In the genomic region with DNA sequence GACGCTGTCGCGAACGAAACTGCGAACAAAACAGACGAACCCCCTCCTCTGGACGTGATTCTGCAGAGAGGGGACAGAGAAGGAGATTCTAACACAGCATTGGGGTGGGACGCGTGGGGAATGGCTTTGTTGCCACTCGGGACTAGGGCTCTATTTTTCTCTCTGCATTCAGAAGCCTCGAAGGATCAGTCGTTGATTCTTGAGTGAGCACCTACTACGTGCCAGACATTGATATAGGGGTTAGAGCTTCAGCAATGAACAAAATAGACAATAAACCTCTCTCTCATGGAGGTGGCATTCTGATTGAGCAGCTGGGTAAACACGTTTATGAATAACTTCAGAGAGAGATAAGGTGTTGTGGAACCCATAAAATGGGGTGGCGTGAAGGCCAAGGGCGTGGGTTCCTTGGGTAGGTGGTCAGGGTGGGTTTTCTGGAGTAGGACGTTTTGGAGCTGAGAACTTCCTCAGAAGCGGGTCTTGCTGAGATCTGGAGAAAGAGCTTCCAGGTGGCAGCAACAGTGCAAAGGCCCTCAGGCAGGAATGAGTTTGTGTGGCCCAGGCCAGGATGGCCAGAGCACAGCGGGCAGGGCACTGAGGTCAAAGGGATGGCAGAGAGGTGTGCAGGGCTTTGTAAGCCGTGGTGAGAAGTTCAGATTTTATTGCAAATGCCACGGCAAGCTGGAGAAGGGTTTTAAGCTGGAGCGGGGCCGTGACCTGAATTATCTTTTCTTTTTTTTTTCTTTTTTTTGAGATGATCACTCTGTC, we compare ENCODE assay signal across 8 cellular contexts. TPM values are rescaled to one million over a fixed set of nuclear protein-coding genes. Genes with fewer than 3 reads are reported as not detected.
DNase-seq lines count a peak whose midpoint lies in the region; ATAC-seq and TF ChIP-seq lines count a peak whose summit lies in the region.
"Had no signal": no experiment of that assay in that cellular context is flagged by ENCODE, and none has a peak within 500 bp of the region (broad histone marks: within the 10 kb centered on the region; RNA-seq: fewer than 3 reads in every experiment).

No MANE protein-coding gene starts in this region.

- H3K4me1 ChIP-seq in ascending aorta = peaks cover 0 to 5% of the 10 kb centered on the region in 2 donors
- peaks cover 0 to 21% (median 16%) of the 10 kb centered on the region in 6 donors for H3K4me1 ChIP-seq in spleen

- no peaks in the 10 kb centered on the region for H3K36me3 ChIP-seq in ascending aorta
- no peaks in the 10 kb centered on the region for H3K36me3 ChIP-seq in spleen

- TF ChIP-seq CTCF in HFF-Myc (IDR thresholded peaks at IDR 0.05; ENCODE audit: low read depth, low read length, missing control alignments) = no peak
- no peak for TF ChIP-seq CTCF in ascending aorta (IDR thresholded peaks at IDR 0.05)
- TF ChIP-seq CTCF in spleen (IDR thresholded peaks at IDR 0.05 in 8 of 11, conservative IDR thresholded peaks at IDR 0.05 in 3 of 11) = no peak

- H3K27ac ChIP-seq in ascending aorta = peak overlapping the region; percentile 61 to 74
- peak overlapping the region in 6 of 8 donors; percentile 43 to 69 (median 60) for H3K27ac ChIP-seq in spleen

- intact Hi-C loops in ascending aorta (cut with DNase I) = no loop called here
- intact Hi-C loops in left colon (cut with DNase I, micrococcal nuclease) = no loop called here
- intact Hi-C loops in spleen (cut with DNase I; ENCODE audit: low total_unique reads) = no loop called here
- intact Hi-C loops in posterior cingulate gyrus (cut with DNase I) = no loop called here

- H3K27me3 ChIP-seq in ascending aorta = no peaks in the 10 kb centered on the region
- peaks cover 0 to 51% (median 14%) of the 10 kb centered on the region in 7 donors for H3K27me3 ChIP-seq in spleen (replicated peaks in 1 of 7)

- DNase-seq in HFF-Myc (ENCODE audit: extremely low read depth, low read depth) = no peak
- DNase-seq in ascending aorta (ENCODE audit: low spot score in 2 of 2) = no peak
- peak; percentile 28 to 36 for DNase-seq in left colon
- DNase-seq in spleen = no peak
- no peak for DNase-seq in NCI-H2081 treated with DMSO at 0.1 percent for 48 hours (lab: John Stamatoyannopoulos, UW)
- DNase-seq in glomerular visceral epithelial cell (ENCODE audit: extremely low spot score) = no peak
- DNase-seq in posterior cingulate gyrus = no peak

- 37 to 42% (median 39%) methylated on average over 23 of the region's 23 CpGs for WGBS in spleen, 5 donors

- H3K9me3 ChIP-seq in ascending aorta (no peaks in the 10 kb centered on the region), spleen (peaks cover 0 to 13% (median 11%) of the 10 kb centered on the region in 8 donors)

- ATAC-seq in left colon = peak; percentile 29

- peak overlapping the region; percentile 72 for H3K4me3 ChIP-seq in HFF-Myc (replicated peaks; ENCODE audit: low read depth, low read length)
- peak overlapping the region; percentile 69 to 81 for H3K4me3 ChIP-seq in ascending aorta
- H3K4me3 ChIP-seq in spleen = peak overlapping the region; percentile 24 to 71 (median 42)

- no peak for TF ChIP-seq POLR2A in spleen (IDR thresholded peaks at IDR 0.05)

RNA-seq across cellular contexts. Expression of a gene that starts 0.9 kb away (rescaled TPM):
- total RNA-seq in ascending aorta (13.1 TPM), left colon (10 to 100 TPM; 29.1 to 29.6 TPM), spleen (1 to 10 TPM; 2.0 to 7.3 (median 5.0) TPM)
- 1 to 10 TPM; 1.9 to 2.6 (median 2.3) TPM for polyA plus RNA-seq in spleen

RNA-seq across cellular contexts. Expression of a gene that starts 21.1 kb away (rescaled TPM):
- total RNA-seq in ascending aorta (30.8 TPM), left colon (1 to 10 TPM; 7.9 to 9.5 TPM), spleen (10 to 100 TPM; 11.1 to 24.2 (median 13.3) TPM)
- 10 to 100 TPM in 1 of 3 donors, 1 to 10 TPM in 2; 6.9 to 11.2 (median 9.4) TPM for polyA plus RNA-seq in spleen

RNA-seq across cellular contexts. Expression of a gene that starts 59.1 kb away (rescaled TPM):
- total RNA-seq in ascending aorta (not detected), left colon (under 1 TPM; 0.39 to 0.92 TPM), spleen (1 to 10 TPM in 2 of 7 donors, under 1 TPM in 4, not detected in 1; 0.34 to 1.7 (median 0.64) TPM)
- under 1 TPM; 0.16 to 0.17 (median 0.17) TPM for polyA plus RNA-seq in spleen
- total RNA-seq: dermis blood vessel endothelial cell had no signal

Comparison
In these comparisons a context has a peak if more than half of its experiments do, and no peak if none do; other contexts are left out.
1. DNase-seq: peak in left colon (2 of 2); none in HFF-Myc (single experiment), ascending aorta (0 of 2), spleen (single experiment), NCI-H2081 treated with DMSO at 0.1 percent for 48 hours (single experiment), glomerular visceral epithelial cell (single experiment) and posterior cingulate gyrus (0 of 10).
2. Peak in every context shown above with its lines, with median percentiles within 50 percentile points of each other: H3K4me3 ChIP-seq.